ENCODE assay signal across 14 cellular contexts in the genomic region with DNA sequence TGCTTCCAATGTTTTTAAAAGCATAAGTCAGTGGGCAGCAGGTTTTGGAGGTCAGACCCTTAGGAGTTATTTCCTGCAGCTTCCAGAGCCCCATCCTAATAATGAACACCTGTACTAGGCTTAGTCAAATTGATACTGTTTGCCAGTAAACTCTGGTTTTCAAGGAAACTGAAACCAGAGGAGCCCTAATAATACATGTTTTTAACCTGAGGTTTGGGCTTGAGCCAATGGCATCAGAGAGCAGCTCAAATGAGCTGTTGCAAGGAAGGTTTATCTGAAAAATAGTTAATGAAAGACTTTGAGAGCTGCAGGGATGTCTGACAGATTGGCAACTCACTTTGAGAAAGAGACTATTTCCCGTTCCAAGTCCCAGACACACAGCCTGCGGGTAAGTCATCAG.
DNase-seq lines count a peak whose midpoint lies in the region; ATAC-seq lines count a peak whose summit lies in the region.
"Had no signal": no experiment of that assay in that cellular context is flagged by ENCODE, and none has a peak within 500 bp of the region (broad histone marks: within the 10 kb centered on the region; RNA-seq: fewer than 3 reads in every experiment).

No MANE protein-coding gene starts in this region.

- no peaks in the 10 kb centered on the region for H3K27me3 ChIP-seq in layer of hippocampus (ENCODE audit: control insufficient read depth, insufficient read depth, low read length)
- H3K27me3 ChIP-seq: SJSA1, thyroid gland had no signal

- H3K36me3 Mint-ChIP-seq in activated naive CD8-positive, alpha-beta T cell treated with anti-CD3 and anti-CD28 coated beads, Interleukin-2, amount 50 U/mL, for 24 hours (ENCODE audit: low read depth) = no peaks in the 10 kb centered on the region
- H3K36me3 Mint-ChIP-seq: CD14-positive monocyte had no signal

- no peak for DNase-seq in NK-92 treated with Interleukin-12 subunit alpha and Interleukin-12 subunit beta, amount 100 ng/mL, for 24 hours (lab: John Stamatoyannopoulos, UW)
- DNase-seq in cerebellar nuclear complex (lab: John Stamatoyannopoulos, UW) (no peak), GDM1 (lab: John Stamatoyannopoulos, UW) (no peak)
- no peak for DNase-seq in activated naive CD8-positive, alpha-beta T cell treated with anti-CD3 and anti-CD28 coated beads, Interleukin-2, amount 50 U/mL, for 24 hours
- DNase-seq: activated naive CD4-positive, alpha-beta T cell treated with Interleukin-2 at 50 U/mL for 16 hours; NCI-H187; NCI-H774; thyroid gland had no signal

- peak overlapping the region; percentile 44 for H3K27ac ChIP-seq in layer of hippocampus (ENCODE audit: low read depth, low read length)
- H3K27ac ChIP-seq: SJSA1, thyroid gland had no signal

- no peaks in the 10 kb centered on the region for H3K9me3 Mint-ChIP-seq in activated naive CD8-positive, alpha-beta T cell treated with anti-CD3 and anti-CD28 coated beads, Interleukin-2, amount 50 U/mL, for 24 hours

- H3K4me3 Mint-ChIP-seq in activated naive CD8-positive, alpha-beta T cell treated with anti-CD3 and anti-CD28 coated beads, Interleukin-2, amount 50 U/mL, for 24 hours = no peak overlapping the region
- H3K4me3 Mint-ChIP-seq: CD14-positive monocyte had no signal

- H3K27me3 Mint-ChIP-seq in activated naive CD8-positive, alpha-beta T cell treated with anti-CD3 and anti-CD28 coated beads, Interleukin-2, amount 50 U/mL, for 24 hours = no peaks in the 10 kb centered on the region

- no peaks in the 10 kb centered on the region for H3K4me1 Mint-ChIP-seq in activated naive CD8-positive, alpha-beta T cell treated with anti-CD3 and anti-CD28 coated beads, Interleukin-2, amount 50 U/mL, for 24 hours
- H3K4me1 Mint-ChIP-seq: CD14-positive monocyte had no signal

- no peak overlapping the region for H3K27ac Mint-ChIP-seq in activated naive CD8-positive, alpha-beta T cell treated with anti-CD3 and anti-CD28 coated beads, Interleukin-2, amount 50 U/mL, for 24 hours
- H3K27ac Mint-ChIP-seq: CD14-positive monocyte had no signal

- ATAC-seq in GM19025 (IDR thresholded peaks at IDR 0.05; ENCODE audit: low read depth, unreplicated experiment) = peak; percentile 55
- peak; percentile 38 for ATAC-seq in HG02571 (IDR thresholded peaks at IDR 0.05; ENCODE audit: unreplicated experiment)
- peak; percentile 57 for ATAC-seq in HG03432 (IDR thresholded peaks at IDR 0.05; ENCODE audit: unreplicated experiment)
- ATAC-seq in activated naive CD8-positive, alpha-beta T cell treated with anti-CD3 and anti-CD28 coated beads, Interleukin-2, amount 50 U/mL, for 24 hours = no peak
